Comparison of ENCODE assay signal across 24 cellular contexts in the genomic region with DNA sequence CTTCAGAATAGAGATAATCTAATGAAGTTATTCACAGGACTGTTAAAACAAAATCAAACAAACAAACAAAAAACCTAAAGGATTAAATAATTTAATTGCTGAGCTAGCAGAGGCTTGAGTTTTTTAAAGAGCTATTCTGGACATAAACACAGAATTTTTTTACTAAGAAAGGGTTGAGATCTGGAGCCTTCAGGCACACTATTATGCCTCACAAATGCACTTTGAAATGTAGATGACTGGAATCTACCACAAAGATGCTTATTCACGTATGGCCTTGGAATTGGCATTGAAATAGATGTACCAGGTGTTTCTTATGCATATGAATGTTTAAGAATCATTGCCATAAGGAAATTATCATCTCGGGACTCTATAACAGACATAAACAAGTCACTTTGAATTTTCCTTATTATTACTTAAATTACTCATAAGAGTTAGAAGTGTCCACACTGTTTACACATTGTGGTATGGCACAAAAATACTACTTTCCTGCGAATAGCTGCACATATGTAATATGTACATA. TPM values are rescaled to one million over a fixed set of nuclear protein-coding genes. Genes with fewer than 3 reads are reported as not detected.
DNase-seq lines count a peak whose midpoint lies in the region; ATAC-seq and TF ChIP-seq lines count a peak whose summit lies in the region.
"Had no signal": no experiment of that assay in that cellular context is flagged by ENCODE, and none has a peak within 500 bp of the region (broad histone marks: within the 10 kb centered on the region; RNA-seq: fewer than 3 reads in every experiment).

No MANE protein-coding gene starts in this region.

- no peak overlapping the region for H2BK15ac ChIP-seq in mesenchymal stem cell (ENCODE audit: low read depth, poor library complexity, severe bottlenecking)

- peak overlapping the region; percentile 61 for H3K9ac ChIP-seq in mesenchymal stem cell (ENCODE audit: low read length)
- H3K9ac ChIP-seq: BLaER1 had no signal

- H2BK12ac ChIP-seq in mesenchymal stem cell (ENCODE audit: low read length in 2 of 2), result no peak overlapping the region

- H3K27ac ChIP-seq in mesenchymal stem cell (ENCODE audit: low read length, poor library complexity, severe bottlenecking) (no peak overlapping the region), ascending aorta (no peak overlapping the region), psoas muscle (no peak overlapping the region)
- H3K27ac ChIP-seq: BLaER1 had no signal

- no peak overlapping the region for H2BK120ac ChIP-seq in mesenchymal stem cell (ENCODE audit: low read depth, low read length)

- in situ Hi-C loops in astrocyte of the spinal cord (cut with HindIII; ENCODE audit: low sequenced_read_pairs), result no loop called here

- H3K4me2 ChIP-seq in mesenchymal stem cell (ENCODE audit: low read length, poor library complexity, severe bottlenecking), result no peak overlapping the region
- H3K4me2 ChIP-seq: BLaER1 had no signal

- H3K18ac ChIP-seq in mesenchymal stem cell (ENCODE audit: low read depth in 1 of 2, low read length in 2 of 2), result no peak overlapping the region

- intact Hi-C loops in ascending aorta (cut with DNase I), result no loop called here
- intact Hi-C loops in psoas muscle (cut with DNase I), result no loop called here

- no peaks in the 10 kb centered on the region for H3K4me1 ChIP-seq in mesenchymal stem cell (ENCODE audit: control insufficient read depth, insufficient read depth, low read depth, low read length)
- H3K4me1 ChIP-seq in ascending aorta, result no peaks in the 10 kb centered on the region
- H3K4me1 ChIP-seq in psoas muscle, result peaks cover 6% of the 10 kb centered on the region
- H3K4me1 ChIP-seq: BLaER1 had no signal

- TF ChIP-seq CTCF in HFF-Myc (IDR thresholded peaks at IDR 0.05; ENCODE audit: low read depth, low read length, missing control alignments) (no peak), astrocyte of the spinal cord (IDR thresholded peaks at IDR 0.05; ENCODE audit: low read depth, low read length) (no peak), ascending aorta (IDR thresholded peaks at IDR 0.05) (no peak), psoas muscle (IDR thresholded peaks at IDR 0.05) (no peak)

- no peak for ATAC-seq in HG03196 (IDR thresholded peaks at IDR 0.05; ENCODE audit: unreplicated experiment)
- no peak for ATAC-seq in psoas muscle
- ATAC-seq in HG03432 (IDR thresholded peaks at IDR 0.05; ENCODE audit: unreplicated experiment), result no peak
- ATAC-seq: GM12878, Panc1 had no signal

- H2AFZ ChIP-seq in mesenchymal stem cell (ENCODE audit: low read depth, low read length), result no peak overlapping the region

- H2AK5ac ChIP-seq in mesenchymal stem cell (ENCODE audit: low read length, severe bottlenecking), result no peak overlapping the region

- H3K4ac ChIP-seq in mesenchymal stem cell (ENCODE audit: low read depth in 1 of 2, low read length in 2 of 2), result no peak overlapping the region

- H3K4me3 ChIP-seq in HFF-Myc (replicated peaks; ENCODE audit: low read depth, low read length), result no peak overlapping the region
- H3K4me3 ChIP-seq in astrocyte of the spinal cord (ENCODE audit: low read depth, low read length), result no peak overlapping the region
- no peak overlapping the region for H3K4me3 ChIP-seq in mesenchymal stem cell (ENCODE audit: insufficient read depth in 1 of 2, low read depth in 1 of 2, low read length in 2 of 2)
- H3K4me3 ChIP-seq in ascending aorta, result no peak overlapping the region
- no peak overlapping the region for H3K4me3 ChIP-seq in psoas muscle
- H3K4me3 ChIP-seq: BLaER1, GM12878 had no signal

- no peaks in the 10 kb centered on the region for H3K9me3 ChIP-seq in mesenchymal stem cell (ENCODE audit: control insufficient read depth, low read length)
- no peaks in the 10 kb centered on the region for H3K9me3 ChIP-seq in ascending aorta
- no peaks in the 10 kb centered on the region for H3K9me3 ChIP-seq in psoas muscle
- H3K9me3 ChIP-seq: BLaER1 had no signal

- H3K27me3 ChIP-seq in mesenchymal stem cell (ENCODE audit: control insufficient read depth in 1 of 2, insufficient read depth in 1 of 2, low read length in 2 of 2), result no peaks in the 10 kb centered on the region
- H3K27me3 ChIP-seq in ascending aorta, result no peaks in the 10 kb centered on the region
- no peaks in the 10 kb centered on the region for H3K27me3 ChIP-seq in psoas muscle (ENCODE audit: insufficient read depth in 3 of 3, low read length in 2 of 3)
- H3K27me3 ChIP-seq: BLaER1 had no signal

- no peak overlapping the region for H4K8ac ChIP-seq in mesenchymal stem cell (ENCODE audit: low read length)

- H3K79me1 ChIP-seq in mesenchymal stem cell (replicated peaks; ENCODE audit: low read length, poor library complexity, severe bottlenecking), result no peaks in the 10 kb centered on the region

- H3K36me3 ChIP-seq in mesenchymal stem cell (ENCODE audit: control insufficient read depth in 1 of 2, insufficient read depth in 2 of 2, low read depth in 1 of 2, low read length in 2 of 2), result peaks cover 0 to 27% of the 10 kb centered on the region in 2 experiments
- H3K36me3 ChIP-seq in ascending aorta, result peaks cover 0 to 3% of the 10 kb centered on the region in 2 donors
- peaks cover 0 to 51% of the 10 kb centered on the region in 2 donors for H3K36me3 ChIP-seq in psoas muscle (ENCODE audit: insufficient read depth in 1 of 2, low read depth in 1 of 2)

- no peak overlapping the region for H2BK5ac ChIP-seq in mesenchymal stem cell (ENCODE audit: low read depth, low read length, poor library complexity, severe bottlenecking)

- no peak overlapping the region for H3K14ac ChIP-seq in mesenchymal stem cell (ENCODE audit: low read length in 2 of 2)

- no CpG with 5 or more reads among the region's 3 CpGs for WGBS in mesenchymal stem cell
- WGBS in psoas muscle, 3 donors, result 86 to 90% (median 89%) methylated on average over 3 of the region's 3 CpGs

- H4K91ac ChIP-seq in mesenchymal stem cell (ENCODE audit: low read length), result no peak overlapping the region

- peak; percentile 34 for DNase-seq in ELR (ENCODE audit: low read depth)
- peak; percentile 9 for DNase-seq in HFF-Myc (ENCODE audit: extremely low read depth, low read depth)
- peak; percentile 38 for DNase-seq in astrocyte of the spinal cord (ENCODE audit: low read depth, low spot score)
- DNase-seq in mesenchymal stem cell, result no peak
- no peak for DNase-seq in ascending aorta (ENCODE audit: low spot score in 2 of 2)
- no peak for DNase-seq in psoas muscle
- DNase-seq: CD4-positive, alpha-beta T cell; COR-L47; DMS 273 treated with DMSO at 0.1 percent for 48 hours; DMS79 treated with DMSO at 0.1 percent for 48 hours; KG1; NCI-H1092 treated with DMSO at 0.1 percent for 48 hours; NCI-H1436 treated with DMSO at 0.1 percent for 48 hours; NCI-H1930; NCI-H2227 treated with DMSO at 0.1 percent for 48 hours; NCI-H510A treated with DMSO at 0.1 percent for 48 hours; NCI-H774; NK-92 treated with Interleukin-12 subunit alpha and Interleukin-12 subunit beta, amount 100 ng/mL, for 24 hours; SIG-M5 had no signal

- H3K23ac ChIP-seq in mesenchymal stem cell (ENCODE audit: low read length in 2 of 2), result no peak overlapping the region

RNA-seq across cellular contexts. Expression of a gene that starts 21.6 kb away (rescaled TPM):
- polyA plus RNA-seq in mesenchymal stem cell (2013, experiment 1 of 2), result 7.1 TPM
- 5.8 TPM for polyA plus RNA-seq in mesenchymal stem cell (2013, experiment 2 of 2)
- total RNA-seq in ascending aorta (2.4 TPM), psoas muscle (1 to 10 TPM; 2.8 to 4.7 (median 4.0) TPM)
- 1 to 10 TPM; 1.3 to 3.2 (median 1.4) TPM for polyA plus RNA-seq in psoas muscle

RNA-seq across cellular contexts. Expression of a gene that starts 21.8 kb away (rescaled TPM):
- 4.8 TPM for polyA plus RNA-seq in mesenchymal stem cell (2013, experiment 1 of 2)
- polyA plus RNA-seq in mesenchymal stem cell (2013, experiment 2 of 2), result 4.6 TPM
- total RNA-seq in ascending aorta, result 7.3 TPM
- total RNA-seq in psoas muscle, result 1 to 10 TPM; 3.0 to 4.7 (median 3.5) TPM
- polyA plus RNA-seq in psoas muscle, result 1 to 10 TPM; 2.2 to 3.6 (median 2.9) TPM

Comparison
In these comparisons a context has a peak if more than half of its experiments do, and no peak if none do; other contexts are left out.
1. DNase-seq: peak in ELR (single experiment), HFF-Myc (single experiment) and astrocyte of the spinal cord (single experiment); none in mesenchymal stem cell (single experiment), ascending aorta (0 of 2) and psoas muscle (0 of 2).